Comparison of ENCODE assay signal across 1 cellular context in the genomic region with DNA sequence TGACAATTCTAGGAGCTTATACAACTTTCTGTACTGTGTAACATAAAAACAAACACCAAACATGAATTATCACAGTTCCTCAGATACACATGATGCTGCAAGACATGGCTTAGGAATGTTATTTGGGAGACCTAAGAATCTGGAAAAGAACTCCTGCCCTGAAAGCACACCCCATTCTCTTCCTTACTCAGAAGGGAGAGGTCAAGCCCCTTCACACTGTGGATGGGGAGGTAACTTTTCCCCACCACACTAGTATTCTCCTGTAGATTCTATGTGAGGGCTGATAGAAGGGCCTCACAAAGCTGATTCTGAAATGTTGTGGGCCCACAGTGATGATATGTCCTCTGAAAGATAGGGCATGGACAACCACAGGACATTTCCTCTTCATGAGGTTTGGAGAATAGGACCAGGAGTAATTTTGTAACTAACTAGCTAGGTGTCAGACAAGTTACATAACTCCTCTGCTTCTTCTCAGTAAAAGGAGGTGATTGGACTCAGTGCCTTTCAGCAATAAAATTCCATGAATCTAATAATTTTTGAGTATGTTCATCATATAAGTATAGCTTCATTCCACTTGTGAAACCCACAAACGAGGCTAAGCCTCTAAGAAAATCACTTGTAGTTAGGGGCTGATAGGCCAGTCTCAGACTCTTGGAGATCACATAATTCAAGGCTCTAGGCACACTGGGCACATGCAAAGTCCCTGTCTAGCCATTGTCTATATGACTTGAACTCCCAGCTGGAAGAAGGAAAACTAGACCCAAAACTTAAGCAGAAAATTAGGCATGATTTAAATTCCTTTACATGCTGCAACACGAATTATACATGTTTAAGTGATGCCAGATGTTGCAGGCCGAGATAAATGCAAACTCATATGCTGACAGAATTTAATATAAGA.
TF ChIP-seq lines count a peak whose summit lies in the region.

No MANE protein-coding gene starts in this region.

TF ChIP-seq in IMR-90, 13 proteins besides CTCF, POLR2A, EP300 and RAD21:
- TF ChIP-seq RFX5 (IDR thresholded peaks at IDR 0.05; ENCODE audit: low read depth, low read length) (peak; percentile 55; the same call in 1 of the 2 replicates), MAZ (IDR thresholded peaks at IDR 0.05; ENCODE audit: borderline replicate concordance, low read depth, low read length) (no peak)
